ENCODE assay signal across 29 cellular contexts in the genomic region with DNA sequence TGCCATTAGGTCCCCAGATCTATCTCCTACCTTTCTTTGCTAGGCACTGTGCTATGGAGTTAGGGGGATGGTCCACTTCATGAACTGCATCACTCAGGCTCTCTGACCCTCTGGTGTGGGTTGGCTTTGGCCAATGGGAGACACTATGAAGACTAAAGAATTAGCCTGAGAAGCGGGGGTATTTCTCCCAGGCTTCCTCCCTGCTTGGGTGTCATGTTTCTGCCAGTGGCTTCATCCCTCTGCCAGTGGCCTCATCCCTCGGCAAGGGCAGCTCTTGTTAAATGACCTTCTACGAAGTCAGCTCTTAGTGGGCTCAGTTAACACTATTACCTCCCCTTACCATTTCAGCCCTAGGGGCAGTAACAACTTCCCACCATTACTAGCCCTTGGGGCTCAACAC. TPM values are rescaled to one million over a fixed set of nuclear protein-coding genes. Genes with fewer than 3 reads are reported as not detected.
DNase-seq lines count a peak whose midpoint lies in the region; ATAC-seq, FAIRE-seq and TF ChIP-seq lines count a peak whose summit lies in the region.
"Had no signal": no experiment of that assay in that cellular context is flagged by ENCODE, and none has a peak within 500 bp of the region (broad histone marks: within the 10 kb centered on the region; RNA-seq: fewer than 3 reads in every experiment).

No MANE protein-coding gene starts in this region.

- no peak overlapping the region for H3K4me3 Mint-ChIP-seq in osteocyte (ENCODE audit: unreplicated experiment)
- H3K4me3 Mint-ChIP-seq: IgD-negative memory B cell had no signal

- no peak overlapping the region for H3K27ac ChIP-seq in HEK293 (ENCODE audit: extremely low read depth, low read depth, low read length)
- H3K27ac ChIP-seq in keratinocyte (ENCODE audit: control insufficient read depth, insufficient read depth, low read length), result peak overlapping the region; percentile 5
- H3K27ac ChIP-seq: GM23248, KMS-11, PC-9, SJSA1 had no signal

- no peaks in the 10 kb centered on the region for H3K36me3 Mint-ChIP-seq in osteocyte (ENCODE audit: unreplicated experiment)
- H3K36me3 Mint-ChIP-seq: IgD-negative memory B cell had no signal

- H3K4me2 ChIP-seq in keratinocyte (ENCODE audit: control insufficient read depth, extremely low read depth, insufficient read depth, low read depth, low read length), result peak overlapping the region; percentile 75
- H3K4me2 ChIP-seq: KMS-11, PC-9 had no signal

- H4K20me1 ChIP-seq in keratinocyte (ENCODE audit: control insufficient read depth, extremely low read depth, insufficient read depth, low read length), result no peaks in the 10 kb centered on the region

- dilution Hi-C loops in keratinocyte (cut with MboI; ENCODE audit: extremely low pct_ligation_motif_present, low sequenced_read_pairs), result no loop called here

- CTCF ChIA-PET in HEK293 (lab: Yijun Ruan, JAX), result interaction anchor here (0.6 to 1.1 kb wide), 2 partner anchors 10 to 179 kb away, joined by 4 read pairs; no protein-coding TSS in a partner anchor

- H3K36me3 ChIP-seq in HEK293 (ENCODE audit: control insufficient read depth in 2 of 2, insufficient read depth in 1 of 2, low read length in 2 of 2) (no peaks in the 10 kb centered on the region), keratinocyte (ENCODE audit: control insufficient read depth in 2 of 2, extremely low read depth in 1 of 2, insufficient read depth in 2 of 2, low read length in 2 of 2) (no peaks in the 10 kb centered on the region)
- H3K36me3 ChIP-seq: SJSA1 had no signal

- H3K4me1 Mint-ChIP-seq in osteocyte (ENCODE audit: unreplicated experiment), result peaks cover 44% of the 10 kb centered on the region
- H3K4me1 Mint-ChIP-seq: IgD-negative memory B cell had no signal

- no peaks in the 10 kb centered on the region for H3K9me3 Mint-ChIP-seq in osteocyte (ENCODE audit: unreplicated experiment)

- H3K27me3 Mint-ChIP-seq in osteocyte (ENCODE audit: unreplicated experiment), result no peaks in the 10 kb centered on the region

- POLR2A ChIA-PET in HEK293 (lab: Yijun Ruan, JAX), result interaction anchor here (1.0 kb wide), 1 partner anchor 44 kb away, joined by 3 read pairs; no protein-coding TSS in a partner anchor

- H3K9me3 ChIP-seq in HEK293 (ENCODE audit: control insufficient read depth, insufficient read depth, low read depth, low read length), result no peaks in the 10 kb centered on the region
- H3K9me3 ChIP-seq in keratinocyte (ENCODE audit: control insufficient read depth, low read depth, low read length), result no peaks in the 10 kb centered on the region
- H3K9me3 ChIP-seq: SJSA1 had no signal

- peaks cover 19% of the 10 kb centered on the region for H3K4me1 ChIP-seq in HEK293 (ENCODE audit: control insufficient read depth, insufficient read depth, low read length)
- H3K4me1 ChIP-seq in keratinocyte (ENCODE audit: control insufficient read depth, extremely low read depth, insufficient read depth, low read length), result peaks cover 9% of the 10 kb centered on the region

- no peaks in the 10 kb centered on the region for H3K79me2 ChIP-seq in keratinocyte (ENCODE audit: control insufficient read depth, insufficient read depth, low read length)

- H3K4me3 ChIP-seq in HEK293 (ENCODE audit: low read depth, low read length) (no peak overlapping the region), keratinocyte (ENCODE audit: control insufficient read depth in 2 of 3, extremely low read depth in 1 of 3, insufficient read depth in 2 of 3, low read depth in 1 of 3, low read length in 3 of 3) (peak overlapping the region in 1 of 3 experiments; percentile 50)
- H3K4me3 ChIP-seq: GM23248, PC-9, SJSA1 had no signal

- no peak overlapping the region for H3K9ac ChIP-seq in keratinocyte (ENCODE audit: control insufficient read depth, extremely low read depth, insufficient read depth, low read length)
- H3K9ac ChIP-seq: GM23248, KMS-11 had no signal

- H3K9me1 ChIP-seq in keratinocyte (ENCODE audit: control insufficient read depth, extremely low read depth, insufficient read depth, low read length), result no peaks in the 10 kb centered on the region

- no peak overlapping the region for H3K27ac Mint-ChIP-seq in osteocyte (ENCODE audit: unreplicated experiment)
- H3K27ac Mint-ChIP-seq: IgD-negative memory B cell had no signal

- peak; percentile 7 for DNase-seq in astrocyte of the hippocampus (ENCODE audit: low read depth, low spot score)
- DNase-seq in keratinocyte (ENCODE audit: low read depth, low spot score), result no peak
- no peak for DNase-seq in urothelium cell line (ENCODE audit: low spot score)
- no peak for DNase-seq in kidney tubule cell (ENCODE audit: low spot score)
- no peak for DNase-seq in osteocyte (ENCODE audit: extremely low spot score, unreplicated experiment)
- DNase-seq: Calu3, DMS79 treated with DMSO at 0.1 percent for 48 hours, GF-D8, GM23248, HCEC 1CT, MM.1S, NCI-H1048, NCI-H1417, NCI-H1694, NCI-H2029 treated with DMSO at 0.1 percent for 48 hours, NCI-H446 treated with DMSO at 0.1 percent for 48 hours, NCI-H526, NCI-H82, PC-9, Right ventricle myocardium superior, RPMI8226 had no signal

- no peak for TF ChIP-seq CTCF in HEK293 (tag by site-specific recombination; IDR thresholded peaks at IDR 0.05)
- no peak for TF ChIP-seq CTCF in keratinocyte (optimal IDR thresholded peaks at IDR 0.05 in 1 of 3, IDR thresholded peaks at IDR 0.05 in 1 of 3, conservative IDR thresholded peaks at IDR 0.05 in 1 of 3; ENCODE audit: extremely low read depth in 1 of 3, insufficient read depth in 2 of 3, low read length in 3 of 3)
- no peak for TF ChIP-seq CTCF in osteocyte (IDR thresholded peaks at IDR 0.05)

- peak overlapping the region; percentile 72 for H2AFZ ChIP-seq in keratinocyte (ENCODE audit: control insufficient read depth, low read length)
- H2AFZ ChIP-seq: GM23248, PC-9 had no signal

- no peak for ATAC-seq in HG03045 (IDR thresholded peaks at IDR 0.05; ENCODE audit: unreplicated experiment)

- no peak for FAIRE-seq in keratinocyte (lab: Jason Lieb, UNC)
- peak; percentile 13 for FAIRE-seq in urothelium cell line (lab: Jason Lieb, UNC)
- FAIRE-seq: GM12892, GM19239 had no signal

- H3K27me3 ChIP-seq in keratinocyte (ENCODE audit: control insufficient read depth, extremely low read depth, insufficient read depth, low read length), result no peaks in the 10 kb centered on the region
- H3K27me3 ChIP-seq: SJSA1 had no signal

TF ChIP-seq in HEK293, 187 proteins besides CTCF, POLR2A, EP300 and RAD21 (continues in another document):
- peak; percentile 81; the same call in 1 of the 2 replicates for TF ChIP-seq PRDM4 (tag by site-specific recombination; IDR thresholded peaks at IDR 0.05)
- no peak for TF ChIP-seq ZNF791 (tag by site-specific recombination; IDR thresholded peaks at IDR 0.05)
- TF ChIP-seq ZNF155 (tag by site-specific recombination; IDR thresholded peaks at IDR 0.05), result no peak
- no peak for TF ChIP-seq SP2 (tag by site-specific recombination; IDR thresholded peaks at IDR 0.05)
- TF ChIP-seq ZXDB (tag by site-specific recombination; IDR thresholded peaks at IDR 0.05), result no peak
- TF ChIP-seq ZNF558 (tag by site-specific recombination; IDR thresholded peaks at IDR 0.05), result no peak
- no peak for TF ChIP-seq ZNF843 (tag by site-specific recombination; IDR thresholded peaks at IDR 0.05)
- TF ChIP-seq ZNF146 (tag by site-specific recombination; IDR thresholded peaks at IDR 0.05), result no peak
- no peak for TF ChIP-seq BCL11B (tag by site-specific recombination; IDR thresholded peaks at IDR 0.05; ENCODE audit: low read depth)
- no peak for TF ChIP-seq ZNF664 (tag by site-specific recombination; IDR thresholded peaks at IDR 0.05)
- TF ChIP-seq MYNN (tag by site-specific recombination; IDR thresholded peaks at IDR 0.05; ENCODE audit: borderline replicate concordance), result no peak
- TF ChIP-seq ZNF423 (tag by site-specific recombination; IDR thresholded peaks at IDR 0.05), result no peak
- no peak for TF ChIP-seq ZNF585B (tag by site-specific recombination; IDR thresholded peaks at IDR 0.05)
- no peak for TF ChIP-seq ZBTB8A (tag by site-specific recombination; IDR thresholded peaks at IDR 0.05)
- TF ChIP-seq ZBTB20 (tag by site-specific recombination; IDR thresholded peaks at IDR 0.05), result no peak

RNA-seq across cellular contexts. Expression of gene EPB41L3, which starts 41.9 kb away (rescaled TPM):
- 0.33 to 0.70 TPM (median 0.39 TPM) in 3 replicates for polyA plus RNA-seq in keratinocyte
- 1.4 TPM for polyA plus RNA-seq in keratinocyte (2011; ENCODE audit: low read depth)
- 0.47 and 0.52 TPM in 2 replicates for polyA plus RNA-seq in keratinocyte (2011; cell fraction: cytosol; rRNA removed)
- polyA plus RNA-seq in keratinocyte (2011; cell fraction: nucleus; rRNA removed), result 1.3 and 1.4 TPM in 2 replicates
- polyA plus RNA-seq in keratinocyte (2012; ENCODE audit: low replicate concordance), result 0.31 and 0.53 TPM in 2 replicates
- polyA minus RNA-seq in keratinocyte, result 0.10 to 1.3 TPM (median 1.2 TPM) in 3 replicates
- not detected for polyA minus RNA-seq in keratinocyte (2011; cell fraction: cytosol; rRNA and poly(A)+ RNA removed)
- polyA minus RNA-seq in keratinocyte (2011; cell fraction: nucleus; rRNA and poly(A)+ RNA removed), result 0.21 and 1.9 TPM in 2 replicates
- 15.6 and 15.7 TPM in 2 replicates for total RNA-seq in osteocyte
- total RNA-seq: A172, Calu3, PC-9 had no signal
